Comparison of ENCODE assay signal across 32 cellular contexts in genomic region chr1:168293372-168293771, GRCh38.
"Had no signal": no experiment of that assay in that cellular context is flagged by ENCODE, and none has a peak within 500 bp of the region (broad histone marks: within the 10 kb centered on the region; RNA-seq: fewer than 3 reads in every experiment).

No MANE protein-coding gene starts in this region.

- H3K27ac Mint-ChIP-seq: activated CD4-positive, alpha-beta memory T cell treated with anti-CD3 and anti-CD28 coated beads for 36 hours; activated CD4-positive, alpha-beta T cell treated with anti-CD3 and anti-CD28 coated beads for 36 hours; activated CD4-positive, alpha-beta T cell treated with anti-CD3 and anti-CD28 coated beads, Interleukin-2, amount 10 ng/mL, durations not matched to agents 24 days and 14 days; activated CD8-positive, alpha-beta memory T cell treated with anti-CD3 and anti-CD28 coated beads, Interleukin-2, amount 10 ng/mL, durations not matched to agents 7 days and 5 days; activated CD8-positive, alpha-beta T cell treated with anti-CD3 and anti-CD28 coated beads, Interleukin-2, amount 10 ng/mL, durations not matched to agents 7 days and 5 days; activated naive CD4-positive, alpha-beta T cell treated with anti-CD3 and anti-CD28 coated beads, Interleukin-2, amount 10 ng/mL, durations not matched to agents 7 days and 5 days; activated naive CD4-positive, alpha-beta T cell treated with anti-CD3 and anti-CD28 coated beads, Interleukin-2, amount 50 U/mL, for 72 hours; activated naive CD8-positive, alpha-beta T cell treated with anti-CD3 and anti-CD28 coated beads, Interleukin-2, amount 10 ng/mL, durations not matched to agents 7 days and 5 days; activated T-cell treated with anti-CD3 and anti-CD28 coated beads, Interleukin-2, amount 50 U/mL, for 72 hours; brain; dendritic cell treated with granulocyte-macrophage colony-stimulating factor and Interleukin-4, amounts not matched to agents 40 ng/mL and 50 ng/mL, for 4 days; T-helper 17 cell; T-helper 2 cell treated with Interferon-gamma antibody and Interleukin-4, amounts not matched to agents 5 μg/mL and 100 μg/mL, for 36 hours had no signal

- H3K4me1 ChIP-seq: ascending aorta, breast epithelium, colonic mucosa, gastroesophageal sphincter, heart right ventricle had no signal

- DNase-seq: activated CD4-positive, alpha-beta memory T cell treated with anti-CD3 and anti-CD28 coated beads for 36 hours; activated CD4-positive, alpha-beta T cell treated with anti-CD3 and anti-CD28 coated beads for 36 hours; activated CD4-positive, alpha-beta T cell treated with anti-CD3 and anti-CD28 coated beads, Interleukin-2, amount 10 ng/mL, durations not matched to agents 24 days and 14 days; activated CD4-positive, CD25-positive, alpha-beta regulatory T cell; activated CD4-positive, CD25-positive, alpha-beta regulatory T cell treated with anti-CD3 and anti-CD28 coated beads, Interleukin-2, amount 50 U/mL, for 72 hours; activated CD8-positive, alpha-beta memory T cell treated with anti-CD3 and anti-CD28 coated beads, Interleukin-2, amount 10 ng/mL, durations not matched to agents 7 days and 5 days; activated CD8-positive, alpha-beta memory T cell treated with anti-CD3 and anti-CD28 coated beads, Interleukin-2, amount 50 U/mL, for 4 hours; activated CD8-positive, alpha-beta T cell treated with anti-CD3 and anti-CD28 coated beads, Interleukin-2, amount 10 ng/mL, durations not matched to agents 7 days and 5 days; activated gamma-delta T cell; activated naive CD4-positive, alpha-beta T cell; activated naive CD4-positive, alpha-beta T cell treated with anti-CD3 and anti-CD28 coated beads, Interleukin-2, amount 10 ng/mL, durations not matched to agents 7 days and 5 days; activated naive CD8-positive, alpha-beta T cell treated with anti-CD3 and anti-CD28 coated beads, Interleukin-2, amount 10 ng/mL, durations not matched to agents 7 days and 5 days; activated T-cell treated with anti-CD3 and anti-CD28 coated beads, Interleukin-2, amount 50 U/mL, for 1 hour; activated T-cell treated with anti-CD3 and anti-CD28 coated beads, Interleukin-2, amount 50 U/mL, for 72 hours; central memory CD4-positive, alpha-beta T cell; cerebellar nuclear complex; colonic mucosa; effector CD4-positive, alpha-beta T cell; foreskin keratinocyte; heart right ventricle; T-helper 1 cell; T-helper 17 cell; T1000 had no signal

- H3K4me3 Mint-ChIP-seq: activated CD4-positive, alpha-beta memory T cell treated with anti-CD3 and anti-CD28 coated beads for 36 hours; activated CD4-positive, alpha-beta T cell treated with anti-CD3 and anti-CD28 coated beads for 36 hours; activated CD4-positive, alpha-beta T cell treated with anti-CD3 and anti-CD28 coated beads, Interleukin-2, amount 10 ng/mL, durations not matched to agents 24 days and 14 days; activated CD8-positive, alpha-beta memory T cell treated with anti-CD3 and anti-CD28 coated beads, Interleukin-2, amount 10 ng/mL, durations not matched to agents 7 days and 5 days; activated CD8-positive, alpha-beta T cell treated with anti-CD3 and anti-CD28 coated beads, Interleukin-2, amount 10 ng/mL, durations not matched to agents 7 days and 5 days; activated naive CD4-positive, alpha-beta T cell treated with anti-CD3 and anti-CD28 coated beads, Interleukin-2, amount 10 ng/mL, durations not matched to agents 7 days and 5 days; activated naive CD8-positive, alpha-beta T cell treated with anti-CD3 and anti-CD28 coated beads, Interleukin-2, amount 10 ng/mL, durations not matched to agents 7 days and 5 days; activated T-cell treated with anti-CD3 and anti-CD28 coated beads, Interleukin-2, amount 50 U/mL, for 72 hours; brain; dendritic cell treated with granulocyte-macrophage colony-stimulating factor and Interleukin-4, amounts not matched to agents 40 ng/mL and 50 ng/mL, for 4 days; T-helper 17 cell; T-helper 2 cell treated with Interferon-gamma antibody and Interleukin-4, amounts not matched to agents 5 μg/mL and 100 μg/mL, for 36 hours had no signal

- H3K36me3 ChIP-seq: breast epithelium, cardiac muscle cell, colonic mucosa, heart right ventricle had no signal

- ATAC-seq: activated CD4-positive, alpha-beta T cell treated with anti-CD3 and anti-CD28 coated beads for 36 hours; activated CD8-positive, alpha-beta memory T cell treated with anti-CD3 and anti-CD28 coated beads, Interleukin-2, amount 10 ng/mL, durations not matched to agents 7 days and 5 days; activated CD8-positive, alpha-beta T cell treated with anti-CD3 and anti-CD28 coated beads, Interleukin-2, amount 10 ng/mL, durations not matched to agents 7 days and 5 days; activated naive CD4-positive, alpha-beta T cell treated with anti-CD3 and anti-CD28 coated beads, Interleukin-2, amount 50 U/mL, for 72 hours; activated T-cell treated with anti-CD3 and anti-CD28 coated beads, Interleukin-2, amount 50 U/mL, for 72 hours; foreskin keratinocyte; gastroesophageal sphincter; heart right ventricle; T-helper 17 cell had no signal

- H3K27me3 ChIP-seq: ascending aorta, breast epithelium, cardiac muscle cell, colonic mucosa, foreskin keratinocyte, gastroesophageal sphincter, heart right ventricle had no signal

- H3K27me3 Mint-ChIP-seq: activated CD4-positive, alpha-beta memory T cell treated with anti-CD3 and anti-CD28 coated beads for 36 hours; activated CD4-positive, alpha-beta T cell treated with anti-CD3 and anti-CD28 coated beads for 36 hours; activated CD4-positive, alpha-beta T cell treated with anti-CD3 and anti-CD28 coated beads, Interleukin-2, amount 10 ng/mL, durations not matched to agents 24 days and 14 days; activated CD8-positive, alpha-beta memory T cell treated with anti-CD3 and anti-CD28 coated beads, Interleukin-2, amount 10 ng/mL, durations not matched to agents 7 days and 5 days; activated naive CD4-positive, alpha-beta T cell treated with anti-CD3 and anti-CD28 coated beads, Interleukin-2, amount 10 ng/mL, durations not matched to agents 7 days and 5 days; activated naive CD8-positive, alpha-beta T cell treated with anti-CD3 and anti-CD28 coated beads, Interleukin-2, amount 10 ng/mL, durations not matched to agents 7 days and 5 days; brain; dendritic cell treated with granulocyte-macrophage colony-stimulating factor and Interleukin-4, amounts not matched to agents 40 ng/mL and 50 ng/mL, for 4 days; T-helper 17 cell had no signal

- H3K9me3 Mint-ChIP-seq: activated CD4-positive, alpha-beta memory T cell treated with anti-CD3 and anti-CD28 coated beads for 36 hours; activated CD4-positive, alpha-beta T cell treated with anti-CD3 and anti-CD28 coated beads, Interleukin-2, amount 10 ng/mL, durations not matched to agents 24 days and 14 days; activated naive CD4-positive, alpha-beta T cell treated with anti-CD3 and anti-CD28 coated beads, Interleukin-2, amount 10 ng/mL, durations not matched to agents 7 days and 5 days; activated naive CD4-positive, alpha-beta T cell treated with anti-CD3 and anti-CD28 coated beads, Interleukin-2, amount 50 U/mL, for 72 hours; activated naive CD8-positive, alpha-beta T cell treated with anti-CD3 and anti-CD28 coated beads, Interleukin-2, amount 10 ng/mL, durations not matched to agents 7 days and 5 days; activated T-cell treated with anti-CD3 and anti-CD28 coated beads, Interleukin-2, amount 50 U/mL, for 72 hours; brain; dendritic cell treated with granulocyte-macrophage colony-stimulating factor and Interleukin-4, amounts not matched to agents 40 ng/mL and 50 ng/mL, for 4 days; T-helper 2 cell treated with Interferon-gamma antibody and Interleukin-4, amounts not matched to agents 5 μg/mL and 100 μg/mL, for 36 hours had no signal

- H3K27ac ChIP-seq: ascending aorta, breast epithelium, cardiac muscle cell, colonic mucosa, epithelial cell of prostate, foreskin keratinocyte, gastroesophageal sphincter, heart right ventricle had no signal

- H3K9me3 ChIP-seq: ascending aorta, breast epithelium, colonic mucosa, gastroesophageal sphincter, heart right ventricle had no signal

- H3K4me3 ChIP-seq: ascending aorta, breast epithelium, cardiac muscle cell, colonic mucosa, gastroesophageal sphincter, heart right ventricle had no signal

- H3K4me1 Mint-ChIP-seq: activated CD4-positive, alpha-beta T cell treated with anti-CD3 and anti-CD28 coated beads for 36 hours; activated CD4-positive, alpha-beta T cell treated with anti-CD3 and anti-CD28 coated beads, Interleukin-2, amount 10 ng/mL, durations not matched to agents 24 days and 14 days; activated naive CD4-positive, alpha-beta T cell treated with anti-CD3 and anti-CD28 coated beads, Interleukin-2, amount 10 ng/mL, durations not matched to agents 7 days and 5 days; activated naive CD8-positive, alpha-beta T cell treated with anti-CD3 and anti-CD28 coated beads, Interleukin-2, amount 10 ng/mL, durations not matched to agents 7 days and 5 days; brain; T-helper 17 cell had no signal

- H3K36me3 Mint-ChIP-seq: activated naive CD4-positive, alpha-beta T cell treated with anti-CD3 and anti-CD28 coated beads, Interleukin-2, amount 10 ng/mL, durations not matched to agents 7 days and 5 days; activated naive CD4-positive, alpha-beta T cell treated with anti-CD3 and anti-CD28 coated beads, Interleukin-2, amount 50 U/mL, for 72 hours; activated naive CD8-positive, alpha-beta T cell treated with anti-CD3 and anti-CD28 coated beads, Interleukin-2, amount 10 ng/mL, durations not matched to agents 7 days and 5 days; brain had no signal
